In genomic region chr17:28665994-28666393, GRCh38 we compare ENCODE assay signal across 1 cellular context.
TF ChIP-seq lines count a peak whose summit lies in the region.

No MANE protein-coding gene starts in this region.

TF ChIP-seq in K562, 482 proteins besides CTCF, POLR2A, EP300 and RAD21:
- TF ChIP-seq TCF3 (CRISPR knock-in tag; IDR thresholded peaks at IDR 0.05) = no peak
- TF ChIP-seq SPI1 (IDR thresholded peaks at IDR 0.05; ENCODE audit: borderline replicate concordance, low read depth, low read length) = peak; percentile 74
